Comparison of ENCODE assay signal across 1 cellular context in the genomic region with DNA sequence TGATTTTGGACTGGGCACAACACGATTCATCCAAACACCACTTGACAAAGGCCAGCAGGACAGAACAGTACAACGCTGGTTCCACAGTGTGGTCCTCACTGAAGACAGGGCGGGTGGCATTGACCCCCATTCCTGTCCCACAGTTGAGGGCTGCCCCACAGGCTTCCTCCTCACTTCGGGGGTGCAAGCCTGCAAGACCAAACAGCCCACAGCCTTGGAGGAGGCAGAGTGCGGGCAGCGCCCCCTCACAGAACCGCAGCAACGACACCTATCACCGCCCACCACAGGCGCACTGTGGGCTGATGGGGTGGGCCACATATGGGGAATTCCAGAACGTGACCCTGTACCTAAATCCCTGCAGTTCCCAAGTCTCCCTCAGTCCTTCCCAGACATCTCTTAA.
TF ChIP-seq lines count a peak whose summit lies in the region.

No MANE protein-coding gene starts in this region.

TF ChIP-seq in IMR-90, 13 proteins besides CTCF, POLR2A, EP300 and RAD21 (continued from another document):
- TF ChIP-seq, protein P1, sequence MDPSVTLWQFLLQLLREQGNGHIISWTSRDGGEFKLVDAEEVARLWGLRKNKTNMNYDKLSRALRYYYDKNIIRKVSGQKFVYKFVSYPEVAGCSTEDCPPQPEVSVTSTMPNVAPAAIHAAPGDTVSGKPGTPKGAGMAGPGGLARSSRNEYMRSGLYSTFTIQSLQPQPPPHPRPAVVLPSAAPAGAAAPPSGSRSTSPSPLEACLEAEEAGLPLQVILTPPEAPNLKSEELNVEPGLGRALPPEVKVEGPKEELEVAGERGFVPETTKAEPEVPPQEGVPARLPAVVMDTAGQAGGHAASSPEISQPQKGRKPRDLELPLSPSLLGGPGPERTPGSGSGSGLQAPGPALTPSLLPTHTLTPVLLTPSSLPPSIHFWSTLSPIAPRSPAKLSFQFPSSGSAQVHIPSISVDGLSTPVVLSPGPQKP (IDR thresholded peaks at IDR 0.05; ENCODE audit: borderline replicate concordance, low read depth, low read length), result no peak
- no peak for TF ChIP-seq RCOR1 (IDR thresholded peaks at IDR 0.05; ENCODE audit: insufficient replicate concordance, low read length)
- TF ChIP-seq, protein P2, sequence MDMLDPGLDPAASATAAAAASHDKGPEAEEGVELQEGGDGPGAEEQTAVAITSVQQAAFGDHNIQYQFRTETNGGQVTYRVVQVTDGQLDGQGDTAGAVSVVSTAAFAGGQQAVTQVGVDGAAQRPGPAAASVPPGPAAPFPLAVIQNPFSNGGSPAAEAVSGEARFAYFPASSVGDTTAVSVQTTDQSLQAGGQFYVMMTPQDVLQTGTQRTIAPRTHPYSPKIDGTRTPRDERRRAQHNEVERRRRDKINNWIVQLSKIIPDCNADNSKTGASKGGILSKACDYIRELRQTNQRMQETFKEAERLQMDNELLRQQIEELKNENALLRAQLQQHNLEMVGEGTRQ (IDR thresholded peaks at IDR 0.05; ENCODE audit: low read depth, low read length), result no peak
- no peak for TF ChIP-seq MAZ (IDR thresholded peaks at IDR 0.05; ENCODE audit: borderline replicate concordance, low read depth, low read length)
- no peak for TF ChIP-seq SMC3 (IDR thresholded peaks at IDR 0.05; ENCODE audit: low read depth, low read length)
- no peak for TF ChIP-seq CHD1 (IDR thresholded peaks at IDR 0.05; ENCODE audit: low read depth, low read length)
- no peak for TF ChIP-seq BHLHE40 (IDR thresholded peaks at IDR 0.05; ENCODE audit: low read depth, low read length)
